23 cellular contexts compared by ENCODE assay signal in the genomic region with DNA sequence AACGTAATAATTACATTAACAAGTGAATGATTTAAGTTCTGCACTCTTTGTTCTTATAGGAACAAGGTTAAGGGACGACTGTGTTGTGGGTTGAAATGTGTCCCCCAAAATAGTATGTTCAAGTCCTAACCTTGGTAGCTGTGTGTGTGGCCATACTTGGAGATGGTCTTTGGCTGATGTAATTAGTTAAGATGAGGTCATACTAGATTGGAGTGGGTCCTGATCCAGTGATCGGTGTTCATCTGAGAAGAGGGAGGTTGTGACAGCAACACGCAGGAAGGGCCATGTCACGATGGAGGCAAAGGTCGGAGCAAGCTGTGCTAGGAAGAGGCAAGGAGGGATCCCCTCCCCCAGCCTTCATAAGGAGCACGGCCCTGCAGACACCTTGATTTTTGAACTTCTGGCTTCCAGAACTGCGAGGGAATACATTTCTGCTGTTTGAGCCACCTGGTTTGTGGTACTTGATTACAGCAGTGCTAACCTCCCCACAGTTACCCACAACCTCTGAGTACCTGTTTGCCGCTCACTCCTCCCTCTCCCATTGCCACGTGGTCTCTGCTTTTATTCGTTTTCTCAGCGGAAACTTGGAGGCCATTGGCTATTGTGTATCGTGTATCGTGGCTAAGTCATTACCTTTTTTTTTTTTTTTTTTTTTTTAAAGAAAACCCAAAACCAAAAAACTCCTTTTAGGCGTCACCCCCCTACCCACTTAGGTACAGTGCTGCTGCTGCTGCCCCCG.
"Had no signal": no experiment of that assay in that cellular context is flagged by ENCODE, and none has a peak within 500 bp of the region (broad histone marks: within the 10 kb centered on the region; RNA-seq: fewer than 3 reads in every experiment).

No MANE protein-coding gene starts in this region.

- H3K9me3 ChIP-seq: body of pancreas had no signal

- H3K27me3 Mint-ChIP-seq: activated CD4-positive, alpha-beta T cell treated with anti-CD3 and anti-CD28 coated beads, Interleukin-2, amount 10 ng/mL, durations not matched to agents 24 days and 14 days; activated CD8-positive, alpha-beta memory T cell treated with anti-CD3 and anti-CD28 coated beads, Interleukin-2, amount 10 ng/mL, durations not matched to agents 7 days and 5 days; activated naive CD4-positive, alpha-beta T cell treated with anti-CD3 and anti-CD28 coated beads, Interleukin-2, amount 50 U/mL, for 24 hours had no signal

- H3K4me1 Mint-ChIP-seq: activated CD4-positive, alpha-beta T cell treated with anti-CD3 and anti-CD28 coated beads, Interleukin-2, amount 10 ng/mL, durations not matched to agents 24 days and 14 days; activated CD8-positive, alpha-beta memory T cell treated with anti-CD3 and anti-CD28 coated beads, Interleukin-2, amount 10 ng/mL, durations not matched to agents 7 days and 5 days; activated naive CD4-positive, alpha-beta T cell treated with anti-CD3 and anti-CD28 coated beads, Interleukin-2, amount 50 U/mL, for 24 hours had no signal

- DNase-seq: activated CD4-positive, alpha-beta T cell treated with anti-CD3 and anti-CD28 coated beads, Interleukin-2, amount 10 ng/mL, durations not matched to agents 24 days and 14 days; activated CD4-positive, alpha-beta T cell treated with anti-CD3 and anti-CD28 coated beads, Interleukin-2, amount 50 U/mL, for 48 hours; activated CD4-positive, CD25-positive, alpha-beta regulatory T cell treated with anti-CD3 and anti-CD28 coated beads, Interleukin-2, amount 50 U/mL, for 72 hours; activated CD8-positive, alpha-beta memory T cell treated with anti-CD3 and anti-CD28 coated beads, Interleukin-2, amount 10 ng/mL, durations not matched to agents 7 days and 5 days; activated effector memory CD4-positive, alpha-beta T cell treated with Interleukin-2 at 50 U/mL for 16 hours; activated naive CD4-positive, alpha-beta T cell; activated T-cell treated with anti-CD3 and anti-CD28 coated beads, Interleukin-2, amount 50 U/mL, for 24 hours; body of pancreas; central memory CD4-positive, alpha-beta T cell; Kasumi-1; KBM-7; NCI-H1105 treated with DMSO at 0.1 percent for 48 hours; NCI-H1436 treated with DMSO at 0.1 percent for 48 hours; NCI-H187 treated with DMSO at 0.1 percent for 48 hours; NCI-H2081 treated with DMSO at 0.1 percent for 48 hours; NCI-H345; NCI-H510A; PC-3; SHP77 treated with DMSO at 0.1 percent for 48 hours had no signal

- H3K36me3 Mint-ChIP-seq: activated CD8-positive, alpha-beta memory T cell treated with anti-CD3 and anti-CD28 coated beads, Interleukin-2, amount 10 ng/mL, durations not matched to agents 7 days and 5 days; activated naive CD4-positive, alpha-beta T cell treated with anti-CD3 and anti-CD28 coated beads, Interleukin-2, amount 50 U/mL, for 24 hours had no signal

- H3K27ac Mint-ChIP-seq: activated CD4-positive, alpha-beta T cell treated with anti-CD3 and anti-CD28 coated beads, Interleukin-2, amount 10 ng/mL, durations not matched to agents 24 days and 14 days; activated CD8-positive, alpha-beta memory T cell treated with anti-CD3 and anti-CD28 coated beads, Interleukin-2, amount 10 ng/mL, durations not matched to agents 7 days and 5 days; activated naive CD4-positive, alpha-beta T cell treated with anti-CD3 and anti-CD28 coated beads, Interleukin-2, amount 50 U/mL, for 24 hours; activated T-cell treated with anti-CD3 and anti-CD28 coated beads, Interleukin-2, amount 50 U/mL, for 24 hours; activated T-helper 1 cell treated with anti-CD3 and anti-CD28 coated beads, Interleukin-12 subunit alpha, Interleukin-12 subunit beta, Interleukin-2, Interleukin-4 antibody, amounts not matched to agents 30 ng/mL and 10 ng/mL and 1 ng/mL, durations not matched to agents 14 hours and 24 hours and 36 hours; T-helper 1 cell treated with Interleukin-12 subunit alpha and Interleukin-12 subunit beta and Interleukin-4 antibody, amounts not matched to agents 30 μg/mL and 1 μg/mL, for 36 hours had no signal

- H3K27me3 ChIP-seq: body of pancreas had no signal

- ATAC-seq: activated CD8-positive, alpha-beta memory T cell treated with anti-CD3 and anti-CD28 coated beads, Interleukin-2, amount 10 ng/mL, durations not matched to agents 7 days and 5 days; body of pancreas; PC-3 had no signal

- H3K27ac ChIP-seq: body of pancreas had no signal

- H3K9me3 Mint-ChIP-seq: activated CD4-positive, alpha-beta T cell treated with anti-CD3 and anti-CD28 coated beads, Interleukin-2, amount 10 ng/mL, durations not matched to agents 24 days and 14 days; activated naive CD4-positive, alpha-beta T cell treated with anti-CD3 and anti-CD28 coated beads, Interleukin-2, amount 50 U/mL, for 24 hours; activated T-cell treated with anti-CD3 and anti-CD28 coated beads, Interleukin-2, amount 50 U/mL, for 24 hours; activated T-helper 1 cell treated with anti-CD3 and anti-CD28 coated beads, Interleukin-12 subunit alpha, Interleukin-12 subunit beta, Interleukin-2, Interleukin-4 antibody, amounts not matched to agents 30 ng/mL and 10 ng/mL and 1 ng/mL, durations not matched to agents 14 hours and 24 hours and 36 hours; T-helper 1 cell treated with Interleukin-12 subunit alpha and Interleukin-12 subunit beta and Interleukin-4 antibody, amounts not matched to agents 30 μg/mL and 1 μg/mL, for 36 hours had no signal

- H3K4me3 Mint-ChIP-seq: activated CD4-positive, alpha-beta T cell treated with anti-CD3 and anti-CD28 coated beads, Interleukin-2, amount 10 ng/mL, durations not matched to agents 24 days and 14 days; activated CD8-positive, alpha-beta memory T cell treated with anti-CD3 and anti-CD28 coated beads, Interleukin-2, amount 10 ng/mL, durations not matched to agents 7 days and 5 days; activated naive CD4-positive, alpha-beta T cell treated with anti-CD3 and anti-CD28 coated beads, Interleukin-2, amount 50 U/mL, for 24 hours; activated T-cell treated with anti-CD3 and anti-CD28 coated beads, Interleukin-2, amount 50 U/mL, for 24 hours; activated T-helper 1 cell treated with anti-CD3 and anti-CD28 coated beads, Interleukin-12 subunit alpha, Interleukin-12 subunit beta, Interleukin-2, Interleukin-4 antibody, amounts not matched to agents 30 ng/mL and 10 ng/mL and 1 ng/mL, durations not matched to agents 14 hours and 24 hours and 36 hours; T-helper 1 cell treated with Interleukin-12 subunit alpha and Interleukin-12 subunit beta and Interleukin-4 antibody, amounts not matched to agents 30 μg/mL and 1 μg/mL, for 36 hours had no signal

- FAIRE-seq: RCC 7860 had no signal

- H3K4me3 ChIP-seq: body of pancreas had no signal
